27 cellular contexts compared by ENCODE assay signal in genomic region chr12:6158263-6158662, GRCh38. TPM values are rescaled to one million over a fixed set of nuclear protein-coding genes. Genes with fewer than 3 reads are reported as not detected.
DNase-seq lines count a peak whose midpoint lies in the region; ATAC-seq, FAIRE-seq and TF ChIP-seq lines count a peak whose summit lies in the region.
"Had no signal": no experiment of that assay in that cellular context is flagged by ENCODE, and none has a peak within 500 bp of the region (broad histone marks: within the 10 kb centered on the region; RNA-seq: fewer than 3 reads in every experiment).

No MANE protein-coding gene starts in this region.

- TF ChIP-seq POLR2A in endothelial cell of umbilical vein (IDR thresholded peaks at IDR 0.05; ENCODE audit: low read depth, low read length), result no peak
- no peak for TF ChIP-seq POLR2A in body of pancreas (IDR thresholded peaks at IDR 0.05)

- H3K27me3 ChIP-seq in left ventricle myocardium inferior (ENCODE audit: low read depth) (peaks cover 5% of the 10 kb centered on the region), endothelial cell of umbilical vein (ENCODE audit: control insufficient read depth in 2 of 2, insufficient read depth in 2 of 2, low read length in 2 of 2) (no peaks in the 10 kb centered on the region), body of pancreas (no peaks in the 10 kb centered on the region)
- H3K27me3 ChIP-seq: ascending aorta, esophagus squamous epithelium, thyroid gland had no signal

- H3K9me3 Mint-ChIP-seq in nephron, result no peaks in the 10 kb centered on the region
- H3K9me3 Mint-ChIP-seq in immature natural killer cell, result no peaks in the 10 kb centered on the region
- H3K9me3 Mint-ChIP-seq: activated naive CD4-positive, alpha-beta T cell treated with anti-CD3 and anti-CD28 coated beads, Interleukin-2, amount 50 U/mL, for 72 hours; activated T-helper 1 cell treated with anti-CD3 and anti-CD28 coated beads, Interleukin-12 subunit alpha, Interleukin-12 subunit beta, Interleukin-2, Interleukin-4 antibody, amounts not matched to agents 30 ng/mL and 10 ng/mL and 1 ng/mL, durations not matched to agents 14 hours and 24 hours and 36 hours; HFFc6 had no signal

- H3K4me1 Mint-ChIP-seq in nephron (peaks cover 29% of the 10 kb centered on the region), immature natural killer cell (no peaks in the 10 kb centered on the region)

- DNase-seq in left ventricle myocardium inferior (no peak), left ventricle myocardium superior (no peak), endothelial cell of umbilical vein (ENCODE audit: low read depth, low spot score) (peak; percentile 71), body of pancreas (no peak), immature natural killer cell (no peak)
- DNase-seq: activated CD4-positive, alpha-beta T cell treated with anti-CD3 and anti-CD28 coated beads, Interleukin-2, amount 50 U/mL, for 1 hour; effector CD8-positive, alpha-beta T cell; esophagus squamous epithelium; HFFc6; NCI-H1417; NCI-H2107; NCI-H510A treated with DMSO at 0.1 percent for 48 hours; psoas muscle; stimulated activated CD4-positive, alpha-beta T cell treated with anti-CD3 and anti-CD28 coated beads, Interleukin-4, amount 100 ng/mL, for 1 hour; stimulated activated naive CD4-positive, alpha-beta T cell treated with Interleukin-2 at 50 U/mL for 16 hours; thyroid gland had no signal

- H3K27ac ChIP-seq in left ventricle myocardium inferior (replicated peaks) (peak overlapping the region; percentile 48), endothelial cell of umbilical vein (ENCODE audit: insufficient read depth, low read depth, low read length) (peak overlapping the region; percentile 93), body of pancreas (no peak overlapping the region)
- H3K27ac ChIP-seq: ascending aorta, esophagus squamous epithelium, psoas muscle, thyroid gland had no signal

- H3K4me3 Mint-ChIP-seq in nephron, result no peak overlapping the region
- H3K4me3 Mint-ChIP-seq in immature natural killer cell, result no peak overlapping the region
- H3K4me3 Mint-ChIP-seq: activated T-helper 1 cell treated with anti-CD3 and anti-CD28 coated beads, Interleukin-12 subunit alpha, Interleukin-12 subunit beta, Interleukin-2, Interleukin-4 antibody, amounts not matched to agents 30 ng/mL and 10 ng/mL and 1 ng/mL, durations not matched to agents 14 hours and 24 hours and 36 hours; HFFc6 had no signal

- peak overlapping the region; percentile 45 for H2AFZ ChIP-seq in endothelial cell of umbilical vein (ENCODE audit: low read depth, low read length)

- peak overlapping the region; percentile 40 for H3K4me2 ChIP-seq in endothelial cell of umbilical vein (ENCODE audit: insufficient read depth, low read length)

- no TSS peak for BruUV-seq in endothelial cell of umbilical vein (replicated peaks; lab: Mats Ljungman, UMichigan)

- H3K4me3 ChIP-seq in left ventricle myocardium inferior (no peak overlapping the region), endothelial cell of umbilical vein (replicated peaks in 1 of 3; ENCODE audit: insufficient read depth in 1 of 3, low read depth in 1 of 3, low read length in 3 of 3) (no peak overlapping the region), body of pancreas (no peak overlapping the region)
- H3K4me3 ChIP-seq: ascending aorta, esophagus squamous epithelium, psoas muscle, thyroid gland had no signal

- dilution Hi-C loops in endothelial cell of umbilical vein (cut with MboI; ENCODE audit: extremely low pct_ligation_motif_present, low sequenced_read_pairs), result no loop called here

- TF ChIP-seq CTCF in left ventricle myocardium inferior (IDR thresholded peaks at IDR 0.05; ENCODE audit: borderline replicate concordance) (no peak), endothelial cell of umbilical vein (IDR thresholded peaks at IDR 0.05; ENCODE audit: extremely low read depth in 1 of 2, insufficient read depth in 1 of 2, low read depth in 1 of 2, low read length in 2 of 2) (no peak), nephron (IDR thresholded peaks at IDR 0.05; ENCODE audit: unreplicated experiment in 3 of 3) (no peak), body of pancreas (IDR thresholded peaks at IDR 0.05) (no peak)

- H3K27ac Mint-ChIP-seq in nephron (peak overlapping the region; percentile 13 to 66 (median 48)), immature natural killer cell (no peak overlapping the region)
- H3K27ac Mint-ChIP-seq: activated T-helper 1 cell treated with anti-CD3 and anti-CD28 coated beads, Interleukin-12 subunit alpha, Interleukin-12 subunit beta, Interleukin-2, Interleukin-4 antibody, amounts not matched to agents 30 ng/mL and 10 ng/mL and 1 ng/mL, durations not matched to agents 14 hours and 24 hours and 36 hours; HFFc6 had no signal

- H3K79me2 ChIP-seq in endothelial cell of umbilical vein (ENCODE audit: control insufficient read depth, insufficient read depth, low read length), result no peaks in the 10 kb centered on the region

- POLR2A ChIA-PET in endothelial cell of umbilical vein (lab: Charles Lee), result interaction anchor here (2.6 kb wide), 1 partner anchor 10 kb away, joined by 16 read pairs; no protein-coding TSS in a partner anchor

- H3K36me3 Mint-ChIP-seq in nephron (ENCODE audit: low read depth) (no peaks in the 10 kb centered on the region), immature natural killer cell (no peaks in the 10 kb centered on the region)
- H3K36me3 Mint-ChIP-seq: activated naive CD4-positive, alpha-beta T cell treated with anti-CD3 and anti-CD28 coated beads, Interleukin-2, amount 50 U/mL, for 72 hours had no signal

- FAIRE-seq in endothelial cell of umbilical vein (lab: Jason Lieb, UNC), result peak; percentile 68
- FAIRE-seq: A204.1, GM12891 had no signal

- CTCF ChIA-PET in endothelial cell of umbilical vein (lab: Charles Lee), result interaction anchor here (0.9 to 3.1 kb wide), 5 partner anchors 9 to 126 kb away, joined by 3 to 11 read pairs (median 5); no protein-coding TSS in a partner anchor

- H3K9me3 ChIP-seq in left ventricle myocardium inferior (replicated peaks) (no peaks in the 10 kb centered on the region), endothelial cell of umbilical vein (replicated peaks; ENCODE audit: control insufficient read depth, insufficient read depth, low read length) (no peaks in the 10 kb centered on the region), body of pancreas (no peaks in the 10 kb centered on the region)
- H3K9me3 ChIP-seq: ascending aorta, esophagus squamous epithelium, psoas muscle, thyroid gland had no signal

- WGBS in body of pancreas, 2 donors, result 34 to 49% methylated on average over 5 of the region's 5 CpGs

- H4K20me1 ChIP-seq in endothelial cell of umbilical vein (replicated peaks; ENCODE audit: control insufficient read depth, extremely low read depth, insufficient read depth, low read length), result no peaks in the 10 kb centered on the region

- no peaks in the 10 kb centered on the region for H3K9me1 ChIP-seq in endothelial cell of umbilical vein (replicated peaks; ENCODE audit: control insufficient read depth, extremely low read depth, insufficient read depth, low read length)

- no peaks in the 10 kb centered on the region for H3K36me3 ChIP-seq in left ventricle myocardium inferior
- no peaks in the 10 kb centered on the region for H3K36me3 ChIP-seq in endothelial cell of umbilical vein (ENCODE audit: control insufficient read depth in 2 of 2, extremely low read depth in 1 of 2, insufficient read depth in 2 of 2, low read length in 2 of 2)
- H3K36me3 ChIP-seq in body of pancreas (replicated peaks in 1 of 2; ENCODE audit: insufficient read depth in 1 of 2, low read depth in 2 of 2), result no peaks in the 10 kb centered on the region
- H3K36me3 ChIP-seq: ascending aorta, esophagus squamous epithelium, thyroid gland had no signal

- H3K27me3 Mint-ChIP-seq in nephron (ENCODE audit: low read depth), result no peaks in the 10 kb centered on the region
- peaks cover 2 to 11% (median 4%) of the 10 kb centered on the region in 3 donors for H3K27me3 Mint-ChIP-seq in immature natural killer cell (ENCODE audit: low read depth in 3 of 3)

- intact Hi-C loops in left ventricle myocardium inferior (cut with micrococcal nuclease), result no loop called here
- intact Hi-C loops in left ventricle myocardium superior (cut with micrococcal nuclease), result no loop called here
- intact Hi-C loops in endothelial cell of umbilical vein (cut with micrococcal nuclease), result loop anchor here (1.0 kb wide), 1 partner anchor 13 kb away; no protein-coding TSS in a partner anchor
- intact Hi-C loops in body of pancreas (cut with DNase I), result no loop called here

- H3K4me1 ChIP-seq in left ventricle myocardium inferior (peaks cover 49% of the 10 kb centered on the region), endothelial cell of umbilical vein (ENCODE audit: control insufficient read depth, extremely low read depth, insufficient read depth, low read length) (peaks cover 42% of the 10 kb centered on the region), body of pancreas (no peaks in the 10 kb centered on the region)
- H3K4me1 ChIP-seq: ascending aorta, psoas muscle had no signal

- H3K9ac ChIP-seq in endothelial cell of umbilical vein (replicated peaks; ENCODE audit: extremely low read depth, insufficient read depth, low read length), result peak overlapping the region; percentile 58

- ATAC-seq in left ventricle myocardium superior, result no peak
- no peak for ATAC-seq in body of pancreas
- ATAC-seq in GM19463 (IDR thresholded peaks at IDR 0.05; ENCODE audit: unreplicated experiment), result no peak
- no peak for ATAC-seq in HG02981 (IDR thresholded peaks at IDR 0.05; ENCODE audit: unreplicated experiment)
- ATAC-seq: activated naive CD4-positive, alpha-beta T cell treated with anti-CD3 and anti-CD28 coated beads, Interleukin-2, amount 50 U/mL, for 72 hours; psoas muscle; SK-N-SH treated with all-trans-retinoic acid at 6 μM for 48 hours had no signal

RNA-seq across cellular contexts. Expression of gene VWF, which starts 33.8 kb away (rescaled TPM):
- total RNA-seq in left ventricle myocardium inferior (250 TPM), left ventricle myocardium superior (275 TPM), endothelial cell of umbilical vein (1,882 and 2,328 TPM in 2 replicates), body of pancreas (10 to 100 TPM; 76.1 to 78.1 TPM)
- polyA plus RNA-seq in endothelial cell of umbilical vein (1,041 and 1,132 TPM in 2 replicates), immature natural killer cell (under 1 TPM in 2 of 3 donors, not detected in 1; 0.10 to 0.16 TPM)
- 1,164 and 1,406 TPM in 2 replicates for polyA plus RNA-seq in endothelial cell of umbilical vein (2011; cell fraction: cytosol; rRNA removed)
- 1,241 and 1,484 TPM in 2 replicates for polyA plus RNA-seq in endothelial cell of umbilical vein (2011; cell fraction: nucleus; rRNA removed)
- polyA plus RNA-seq in endothelial cell of umbilical vein (2012), result 546 and 824 TPM in 2 replicates
- 2,231 and 2,679 TPM in 2 replicates for polyA minus RNA-seq in endothelial cell of umbilical vein
- not detected for polyA minus RNA-seq in endothelial cell of umbilical vein (2011; cell fraction: cytosol; rRNA and poly(A)+ RNA removed)
- 1,538 and 1,756 TPM in 2 replicates for polyA minus RNA-seq in endothelial cell of umbilical vein (2011; cell fraction: nucleus; rRNA and poly(A)+ RNA removed)
- total RNA-seq: activated T-helper 1 cell treated with anti-CD3 and anti-CD28 coated beads, Interleukin-12 subunit alpha, Interleukin-12 subunit beta, Interleukin-2, Interleukin-4 antibody, amounts not matched to agents 30 ng/mL and 10 ng/mL and 1 ng/mL, durations not matched to agents 14 hours and 24 hours and 36 hours; MCF 10A had no signal
- polyA plus RNA-seq: neural cell had no signal

RNA-seq across cellular contexts. Expression of gene CD9, which starts 41.9 kb away (rescaled TPM):
- total RNA-seq in left ventricle myocardium inferior, result 55.5 TPM
- 39.2 TPM for total RNA-seq in left ventricle myocardium superior
- 379 and 504 TPM in 2 replicates for total RNA-seq in endothelial cell of umbilical vein
- polyA plus RNA-seq in endothelial cell of umbilical vein, result 943 and 1,225 TPM in 2 replicates
- 972 and 1,213 TPM in 2 replicates for polyA plus RNA-seq in endothelial cell of umbilical vein (2011; cell fraction: cytosol; rRNA removed)
- 481 and 655 TPM in 2 replicates for polyA plus RNA-seq in endothelial cell of umbilical vein (2011; cell fraction: nucleus; rRNA removed)
- 1,387 and 1,527 TPM in 2 replicates for polyA plus RNA-seq in endothelial cell of umbilical vein (2012)
- 848 and 909 TPM in 2 replicates for polyA minus RNA-seq in endothelial cell of umbilical vein
- 79.2 TPM for polyA minus RNA-seq in endothelial cell of umbilical vein (2011; cell fraction: cytosol; rRNA and poly(A)+ RNA removed)
- 148 and 194 TPM in 2 replicates for polyA minus RNA-seq in endothelial cell of umbilical vein (2011; cell fraction: nucleus; rRNA and poly(A)+ RNA removed)
- 10 to 100 TPM; 66.6 to 91.3 TPM for total RNA-seq in body of pancreas
- 1 to 10 TPM; 2.1 to 9.8 (median 5.1) TPM for polyA plus RNA-seq in immature natural killer cell
- polyA plus RNA-seq: neural cell had no signal

Comparison
In these comparisons a context has a peak if more than half of its experiments do, and no peak if none do; other contexts are left out.
1. H3K27ac ChIP-seq: peak in left ventricle myocardium inferior (single experiment) and endothelial cell of umbilical vein (single experiment); none in body of pancreas (0 of 4).
2. H3K27ac Mint-ChIP-seq: peak in nephron (3 of 3); none in immature natural killer cell (0 of 6).